In the genomic region with DNA sequence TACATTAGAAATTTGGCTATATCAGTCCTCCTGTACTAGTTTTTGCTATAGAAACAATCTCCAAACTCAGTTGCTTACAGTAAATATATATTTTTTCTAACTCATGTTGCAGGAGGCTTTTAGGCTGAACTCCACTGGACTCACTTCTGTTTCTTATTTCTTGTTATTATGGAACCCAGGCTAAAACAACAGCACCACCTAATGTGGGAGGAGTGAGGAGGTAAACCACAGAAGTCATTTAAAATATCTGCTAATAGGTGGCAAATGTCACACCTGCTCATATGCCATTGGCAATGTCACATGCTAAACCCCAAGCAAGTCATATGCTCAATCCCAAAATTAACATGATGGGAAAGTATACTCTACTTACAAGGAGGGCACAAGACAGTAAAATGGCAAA, we compare ENCODE assay signal across 23 cellular contexts.
"Had no signal": no experiment of that assay in that cellular context is flagged by ENCODE, and none has a peak within 500 bp of the region (broad histone marks: within the 10 kb centered on the region; RNA-seq: fewer than 3 reads in every experiment).

No MANE protein-coding gene starts in this region.

- H3K27me3 ChIP-seq: colonic mucosa, dorsolateral prefrontal cortex, gastroesophageal sphincter, neutrophil, right atrium auricular region, vagina had no signal

- H3K9me3 ChIP-seq: colonic mucosa, gastroesophageal sphincter, neutrophil, pancreas, psoas muscle, right atrium auricular region, thoracic aorta, vagina had no signal

- H3K27ac ChIP-seq: colonic mucosa, dorsolateral prefrontal cortex, gastroesophageal sphincter, neutrophil, pancreas, psoas muscle, right atrium auricular region, thoracic aorta, vagina had no signal

- H3K36me3 ChIP-seq: colonic mucosa, gastroesophageal sphincter, neutrophil, pancreas, right atrium auricular region, thoracic aorta, vagina had no signal

- ATAC-seq: activated T-cell treated with anti-CD3 and anti-CD28 coated beads, Interleukin-2, amount 50 U/mL, for 72 hours; effector memory CD8-positive, alpha-beta T cell; gastroesophageal sphincter; psoas muscle had no signal

- FAIRE-seq: bronchial epithelial cell, endothelial cell of umbilical vein, pancreas had no signal

- H3K4me3 ChIP-seq: colonic mucosa, dorsolateral prefrontal cortex, gastroesophageal sphincter, pancreas, psoas muscle, right atrium auricular region, thoracic aorta, vagina had no signal

- H3K4me1 ChIP-seq: colonic mucosa, pancreas, psoas muscle, right atrium auricular region, vagina had no signal

- DNase-seq: activated CD4-positive, alpha-beta memory T cell treated with anti-CD3 and anti-CD28 coated beads, Interleukin-2, amount 10 ng/mL, durations not matched to agents 7 days and 5 days; activated CD4-positive, alpha-beta T cell treated with anti-CD3 and anti-CD28 coated beads for 4 hours; activated CD4-positive, CD25-positive, alpha-beta regulatory T cell; activated effector memory CD4-positive, alpha-beta T cell treated with Interleukin-2 at 50 U/mL for 16 hours; activated naive CD4-positive, alpha-beta T cell treated with anti-CD3 and anti-CD28 coated beads, Interleukin-2, amount 10 ng/mL, durations not matched to agents 7 days and 5 days; activated T-cell treated with anti-CD3 and anti-CD28 coated beads, Interleukin-2, amount 50 U/mL, for 72 hours; amygdala; colonic mucosa; dorsolateral prefrontal cortex; effector memory CD8-positive, alpha-beta T cell; head of caudate nucleus; kidney; pancreas; psoas muscle; stimulated activated CD4-positive, alpha-beta T cell treated with anti-CD3 and anti-CD28 coated beads, Interleukin-4, amount 100 ng/mL, for 24 hours; stimulated activated naive CD4-positive, alpha-beta T cell treated with Interleukin-2 at 50 U/mL for 16 hours had no signal
